30 cellular contexts compared by ENCODE assay signal in the genomic region with DNA sequence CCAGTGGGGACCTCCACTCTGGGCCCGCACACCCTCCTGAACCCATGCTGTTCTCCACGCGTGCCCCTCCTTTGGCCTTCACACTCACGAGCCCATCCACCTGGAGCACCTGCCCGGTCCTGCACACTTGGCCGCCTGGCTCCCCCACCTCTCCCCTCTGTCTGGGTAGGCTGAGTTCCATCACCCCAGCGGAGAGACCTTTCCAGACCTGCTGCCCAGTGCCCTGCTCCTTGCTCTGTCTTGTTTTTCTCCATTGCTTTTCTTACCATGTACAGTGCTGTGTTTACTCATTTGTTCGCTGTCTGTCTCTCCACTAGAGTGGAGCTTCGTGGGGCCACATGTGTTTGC.
DNase-seq lines count a peak whose midpoint lies in the region; ATAC-seq and TF ChIP-seq lines count a peak whose summit lies in the region.
"Had no signal": no experiment of that assay in that cellular context is flagged by ENCODE, and none has a peak within 500 bp of the region (broad histone marks: within the 10 kb centered on the region; RNA-seq: fewer than 3 reads in every experiment).

No MANE protein-coding gene starts in this region.

- peaks cover 15% of the 10 kb centered on the region for H3K27me3 Mint-ChIP-seq in nephron (ENCODE audit: low read depth)

- TF ChIP-seq POLR2A in adrenal gland (IDR thresholded peaks at IDR 0.05): no peak

- no peak overlapping the region for H3K4me3 Mint-ChIP-seq in nephron
- H3K4me3 Mint-ChIP-seq: activated CD8-positive, alpha-beta T cell treated with anti-CD3 and anti-CD28 coated beads, Interleukin-2, amount 10 ng/mL, durations not matched to agents 7 days and 5 days; activated T-cell treated with anti-CD3 and anti-CD28 coated beads, Interleukin-2, amount 50 U/mL, for 24 hours; CD4-positive, alpha-beta memory T cell; naive B cell; stimulated activated memory B cell treated with anti-CD40 and anti-IgM and Interleukin-4, amounts not matched to agents 10 μg/mL and 1 μg/mL and 100 μg/mL, for 72 hours; T-helper 2 cell treated with Interferon-gamma antibody and Interleukin-4, amounts not matched to agents 5 μg/mL and 100 μg/mL, for 36 hours had no signal

- 68 to 81% (median 74%) methylated on average over 9 of the region's 9 CpGs for WGBS in adrenal gland, 4 donors

- peaks cover 28% of the 10 kb centered on the region for H3K9me3 Mint-ChIP-seq in nephron
- H3K9me3 Mint-ChIP-seq: T-helper 2 cell treated with Interferon-gamma antibody and Interleukin-4, amounts not matched to agents 5 μg/mL and 100 μg/mL, for 36 hours had no signal

- peak; percentile 19 for DNase-seq in activated effector memory CD4-positive, alpha-beta T cell treated with anti-CD3 and anti-CD28 coated beads, Interleukin-2, amount 50 U/mL, for 16 hours
- DNase-seq in activated effector memory CD4-positive, alpha-beta T cell treated with Interleukin-2 at 50 U/mL for 16 hours: no peak
- DNase-seq in adrenal gland (peak in 4 of 7 donors; percentile 8 to 27 (median 9)), upper lobe of right lung (peak; percentile 44), NCI-H524 treated with DMSO at 0.1 percent for 48 hours (lab: John Stamatoyannopoulos, UW) (no peak), NCI-H1092 (lab: John Stamatoyannopoulos, UW) (no peak)
- DNase-seq: activated CD8-positive, alpha-beta T cell treated with anti-CD3 and anti-CD28 coated beads, Interleukin-2, amount 10 ng/mL, durations not matched to agents 7 days and 5 days; AML-193; caudate nucleus; CD4-positive, alpha-beta memory T cell; foreskin fibroblast; midbrain; MM.1S; naive B cell; NCI-H1930; NCI-H2171 treated with DMSO at 0.1 percent for 48 hours; NCI-H524; NK-92 treated with Interleukin-12 subunit alpha and Interleukin-12 subunit beta, amount 100 ng/mL, for 24 hours; occipital lobe; PC-9; SIG-M5 had no signal

- H3K27ac ChIP-seq in adrenal gland (no peak overlapping the region), upper lobe of right lung (no peak overlapping the region)
- H3K27ac ChIP-seq: esophagus muscularis mucosa, HL-60, KMS-11, PC-9 had no signal

- ATAC-seq in upper lobe of right lung (no peak), HG02970 (IDR thresholded peaks at IDR 0.05; ENCODE audit: low FRiP score, unreplicated experiment) (no peak)
- ATAC-seq: activated CD8-positive, alpha-beta T cell treated with anti-CD3 and anti-CD28 coated beads, Interleukin-2, amount 10 ng/mL, durations not matched to agents 7 days and 5 days; stimulated activated memory B cell treated with anti-CD40 and anti-IgM and Interleukin-4, amounts not matched to agents 10 μg/mL and 1 μg/mL and 100 μg/mL, for 72 hours had no signal

- H3K27me3 ChIP-seq in adrenal gland (no peaks in the 10 kb centered on the region), upper lobe of right lung (no peaks in the 10 kb centered on the region)
- H3K27me3 ChIP-seq: esophagus muscularis mucosa had no signal

- H3K4me1 ChIP-seq in adrenal gland (replicated peaks in 1 of 2) (no peaks in the 10 kb centered on the region), upper lobe of right lung (no peaks in the 10 kb centered on the region)
- H3K4me1 ChIP-seq: esophagus muscularis mucosa had no signal

- H3K27ac Mint-ChIP-seq in nephron: peak overlapping the region in 2 of 3 experiments; percentile 29 to 46
- H3K27ac Mint-ChIP-seq: activated CD8-positive, alpha-beta T cell treated with anti-CD3 and anti-CD28 coated beads, Interleukin-2, amount 10 ng/mL, durations not matched to agents 7 days and 5 days; activated T-cell treated with anti-CD3 and anti-CD28 coated beads, Interleukin-2, amount 50 U/mL, for 24 hours; naive B cell; stimulated activated memory B cell treated with anti-CD40 and anti-IgM and Interleukin-4, amounts not matched to agents 10 μg/mL and 1 μg/mL and 100 μg/mL, for 72 hours; T-helper 2 cell treated with Interferon-gamma antibody and Interleukin-4, amounts not matched to agents 5 μg/mL and 100 μg/mL, for 36 hours had no signal

- H3K9me3 ChIP-seq in adrenal gland (replicated peaks in 1 of 3) (no peaks in the 10 kb centered on the region), upper lobe of right lung (no peaks in the 10 kb centered on the region)
- H3K9me3 ChIP-seq: A549, esophagus muscularis mucosa had no signal

- no peaks in the 10 kb centered on the region for H3K36me3 ChIP-seq in adrenal gland (replicated peaks in 1 of 2)
- H3K36me3 ChIP-seq in upper lobe of right lung: no peaks in the 10 kb centered on the region
- H3K36me3 ChIP-seq: esophagus muscularis mucosa had no signal

- H3K4me1 Mint-ChIP-seq in nephron: peaks cover 13% of the 10 kb centered on the region
- H3K4me1 Mint-ChIP-seq: CD4-positive, alpha-beta memory T cell; naive B cell; stimulated activated memory B cell treated with anti-CD40 and anti-IgM and Interleukin-4, amounts not matched to agents 10 μg/mL and 1 μg/mL and 100 μg/mL, for 72 hours had no signal

- TF ChIP-seq CTCF in adrenal gland (IDR thresholded peaks at IDR 0.05) (no peak), nephron (IDR thresholded peaks at IDR 0.05; ENCODE audit: unreplicated experiment in 3 of 3) (no peak), upper lobe of right lung (IDR thresholded peaks at IDR 0.05) (no peak)

- no peak overlapping the region for H3K4me3 ChIP-seq in adrenal gland
- H3K4me3 ChIP-seq in upper lobe of right lung: no peak overlapping the region
- H3K4me3 ChIP-seq: A549, esophagus muscularis mucosa, PC-9 had no signal

- H3K36me3 Mint-ChIP-seq in nephron (ENCODE audit: low read depth): peaks cover 8% of the 10 kb centered on the region
- H3K36me3 Mint-ChIP-seq: CD4-positive, alpha-beta memory T cell; stimulated activated memory B cell treated with anti-CD40 and anti-IgM and Interleukin-4, amounts not matched to agents 10 μg/mL and 1 μg/mL and 100 μg/mL, for 72 hours had no signal

- intact Hi-C loops in adrenal gland (cut with DNase I): no loop called here
- intact Hi-C loops in upper lobe of right lung (cut with DNase I): no loop called here

Comparison
In these comparisons a context has a peak if more than half of its experiments do, and no peak if none do; other contexts are left out.
1. DNase-seq: peak in activated effector memory CD4-positive, alpha-beta T cell treated with anti-CD3 and anti-CD28 coated beads, Interleukin-2, amount 50 U/mL, for 16 hours (single experiment), adrenal gland (4 of 7) and upper lobe of right lung (single experiment); none in activated effector memory CD4-positive, alpha-beta T cell treated with Interleukin-2 at 50 U/mL for 16 hours (single experiment), NCI-H524 treated with DMSO at 0.1 percent for 48 hours (single experiment) and NCI-H1092 (single experiment).